In the genomic region with DNA sequence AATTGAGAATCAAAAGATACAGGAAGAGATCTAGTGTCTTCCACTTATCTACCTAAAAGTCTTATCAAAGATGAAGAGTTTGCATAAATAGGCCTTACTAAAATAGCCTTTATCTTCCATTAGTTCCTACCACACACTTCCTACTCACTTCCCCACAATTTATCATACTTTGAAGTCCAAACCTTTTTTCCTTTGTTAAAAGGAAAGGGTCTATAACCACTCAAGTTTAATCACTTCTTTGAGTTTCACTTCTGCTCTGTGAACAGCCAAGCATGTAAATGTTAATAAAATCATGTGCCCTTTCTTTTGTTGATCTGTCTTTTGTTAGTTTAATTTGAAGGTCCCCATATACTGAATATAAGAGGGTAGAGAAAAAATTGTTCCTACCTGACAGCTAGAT, we compare ENCODE assay signal across 13 cellular contexts.
DNase-seq lines count a peak whose midpoint lies in the region; ATAC-seq and TF ChIP-seq lines count a peak whose summit lies in the region.
"Had no signal": no experiment of that assay in that cellular context is flagged by ENCODE, and none has a peak within 500 bp of the region (broad histone marks: within the 10 kb centered on the region; RNA-seq: fewer than 3 reads in every experiment).

No MANE protein-coding gene starts in this region.

- H3K4me3 ChIP-seq in GM06990 (replicated peaks; ENCODE audit: low read depth, low read length) (no peak overlapping the region), PC-9 (no peak overlapping the region), breast epithelium (no peak overlapping the region)
- H3K4me3 ChIP-seq: heart left ventricle had no signal

- DNase-seq in GM06990 (ENCODE audit: extremely low read depth, insufficient read length) (peak; percentile 13), OCI-M1 (lab: John Stamatoyannopoulos, UW) (peak; percentile 13), PC-9 (no peak), breast epithelium (ENCODE audit: low spot score in 2 of 2) (no peak), erythroblast (lab: John Stamatoyannopoulos, UW) (no peak)
- no peak for DNase-seq in CD4-positive, alpha-beta T cell
- DNase-seq: activated CD8-positive, alpha-beta memory T cell treated with anti-CD3 and anti-CD28 coated beads for 24 hours; anterior cingulate cortex; GDM1; heart left ventricle; NCI-H510A had no signal

- no peaks in the 10 kb centered on the region for H3K9me3 ChIP-seq in CD4-positive, alpha-beta T cell (ENCODE audit: control insufficient read depth, low read length)
- H3K9me3 ChIP-seq in PC-9 (ENCODE audit: insufficient read depth, low read depth) (no peaks in the 10 kb centered on the region), breast epithelium (no peaks in the 10 kb centered on the region)
- H3K9me3 ChIP-seq: heart left ventricle had no signal

- H4K20me1 ChIP-seq in PC-9 (ENCODE audit: insufficient read depth), result no peaks in the 10 kb centered on the region

- no peaks in the 10 kb centered on the region for H3K79me2 ChIP-seq in PC-9 (ENCODE audit: low read depth)

- H3K27ac ChIP-seq in CD4-positive, alpha-beta T cell (ENCODE audit: low read depth, low read length), result no peak overlapping the region
- H3K27ac ChIP-seq in PC-9 (no peak overlapping the region), breast epithelium (no peak overlapping the region)
- H3K27ac ChIP-seq: heart left ventricle had no signal

- no peaks in the 10 kb centered on the region for H3F3A ChIP-seq in PC-9 (ENCODE audit: insufficient read depth, low read depth)

- no peaks in the 10 kb centered on the region for H3K27me3 Mint-ChIP-seq in CD4-positive, alpha-beta T cell

- H3K4me1 Mint-ChIP-seq in CD4-positive, alpha-beta T cell (ENCODE audit: low read depth), result no peaks in the 10 kb centered on the region

- no peaks in the 10 kb centered on the region for H3K9me3 Mint-ChIP-seq in CD4-positive, alpha-beta T cell

- H3K9me2 ChIP-seq in PC-9 (ENCODE audit: insufficient read depth), result no peaks in the 10 kb centered on the region

- H3K4me1 ChIP-seq in PC-9 (replicated peaks; ENCODE audit: insufficient read depth), result no peaks in the 10 kb centered on the region
- H3K4me1 ChIP-seq in breast epithelium, result no peaks in the 10 kb centered on the region

- H3K4me3 Mint-ChIP-seq in CD4-positive, alpha-beta T cell, result no peak overlapping the region

- TF ChIP-seq CTCF in GM06990 (IDR thresholded peaks at IDR 0.05; ENCODE audit: insufficient read depth, low read length, poor library complexity, severe bottlenecking), result no peak
- TF ChIP-seq CTCF in CD4-positive, alpha-beta T cell (IDR thresholded peaks at IDR 0.05), result no peak
- no peak for TF ChIP-seq CTCF in PC-9 (conservative IDR thresholded peaks at IDR 0.05)
- no peak for TF ChIP-seq CTCF in breast epithelium (IDR thresholded peaks at IDR 0.05)

- H3K4me2 ChIP-seq in PC-9, result no peak overlapping the region

- H3K36me3 Mint-ChIP-seq in CD4-positive, alpha-beta T cell (ENCODE audit: low read depth), result no peaks in the 10 kb centered on the region

- BruUV-seq in PC-9 (replicated peaks; lab: Mats Ljungman, UMichigan), result no TSS peak

- H2AFZ ChIP-seq in PC-9, result no peak overlapping the region

- H3K36me3 ChIP-seq in GM06990 (ENCODE audit: control insufficient read depth, insufficient read depth, low read length) (no peaks in the 10 kb centered on the region), PC-9 (ENCODE audit: low read depth) (no peaks in the 10 kb centered on the region), breast epithelium (no peaks in the 10 kb centered on the region)
- H3K36me3 ChIP-seq: heart left ventricle had no signal

- POLR2A ChIA-PET in CD4-positive, alpha-beta T cell (lab: Charles Lee), result no interaction called here
- POLR2A ChIA-PET in PC-9 (lab: Charles Lee; ENCODE audit: unreplicated experiment), result no interaction called here

- H3K27me3 ChIP-seq in GM06990 (replicated peaks; ENCODE audit: control insufficient read depth, insufficient read depth, low read length) (no peaks in the 10 kb centered on the region), PC-9 (ENCODE audit: insufficient read depth, low read depth) (no peaks in the 10 kb centered on the region), breast epithelium (no peaks in the 10 kb centered on the region)
- no peaks in the 10 kb centered on the region for H3K27me3 ChIP-seq in CD4-positive, alpha-beta T cell (ENCODE audit: control insufficient read depth, insufficient read depth, low read length)
- H3K27me3 ChIP-seq: heart left ventricle had no signal

- H3K27ac Mint-ChIP-seq in CD4-positive, alpha-beta T cell, result no peak overlapping the region

- CTCF ChIA-PET in CD4-positive, alpha-beta T cell (lab: Charles Lee), result interaction anchor here (1.1 to 1.7 kb wide), 2 partner anchors 115 to 120 kb away, joined by 3 to 5 read pairs; partner anchors contain the start of gene PHLDA1
- CTCF ChIA-PET in PC-9 (lab: Charles Lee), result no interaction called here

- TF ChIP-seq POLR2A in breast epithelium (IDR thresholded peaks at IDR 0.05) (no peak), erythroblast (IDR thresholded peaks at IDR 0.05; ENCODE audit: low read length) (no peak)

- peak; percentile 82 for ATAC-seq in GM19395 (IDR thresholded peaks at IDR 0.05; ENCODE audit: unreplicated experiment)
- ATAC-seq in HG03108 (IDR thresholded peaks at IDR 0.05; ENCODE audit: unreplicated experiment), result peak; percentile 56
- no peak for ATAC-seq in CD4-positive, alpha-beta T cell (ENCODE audit: poor library complexity)
- ATAC-seq: heart left ventricle had no signal

- intact Hi-C loops in CD4-positive, alpha-beta T cell (cut with DNase I, micrococcal nuclease), result no loop called here
- intact Hi-C loops in PC-9 (cut with micrococcal nuclease; ENCODE audit: unreplicated experiment), result no loop called here
- intact Hi-C loops in breast epithelium (cut with DNase I; ENCODE audit: low total_unique reads), result no loop called here

Comparison
In these comparisons a context has a peak if more than half of its experiments do, and no peak if none do; other contexts are left out.
1. DNase-seq: peak in GM06990 (single experiment) and OCI-M1 (single experiment); none in CD4-positive, alpha-beta T cell (0 of 10), PC-9 (0 of 2), breast epithelium (0 of 2) and erythroblast (0 of 2).